Comparison of ENCODE assay signal across 3 cellular contexts in genomic region chr2:16362611-16363010, GRCh38.
"Had no signal": no experiment of that assay in that cellular context is flagged by ENCODE, and none has a peak within 500 bp of the region (broad histone marks: within the 10 kb centered on the region; RNA-seq: fewer than 3 reads in every experiment).

No MANE protein-coding gene starts in this region.

- H3K4me3 ChIP-seq: GM12878 had no signal

- DNase-seq: GDM1, GF-D8 had no signal
